ENCODE assay signal across 23 cellular contexts in the genomic region with DNA sequence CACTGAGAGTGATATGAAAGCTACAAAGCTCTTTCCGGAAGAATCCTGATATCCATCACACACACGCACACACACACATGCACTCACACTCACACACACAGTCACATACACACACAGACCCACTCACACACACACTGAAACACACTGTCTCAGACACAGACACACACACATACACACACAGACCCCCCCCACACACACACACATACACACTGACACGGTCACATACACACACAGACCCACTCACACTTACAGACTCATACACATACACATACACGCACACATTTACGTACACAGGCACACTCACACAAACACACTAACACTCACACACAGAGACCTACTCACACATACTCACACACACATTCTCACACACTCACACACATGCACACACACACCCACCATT. TPM values are rescaled to one million over a fixed set of nuclear protein-coding genes. Genes with fewer than 3 reads are reported as not detected.
A peak's percentile ranks its signal among the peaks of the same experiment; 100 is the strongest.
DNase-seq lines count a peak whose midpoint lies in the region; ATAC-seq, FAIRE-seq and TF ChIP-seq lines count a peak whose summit lies in the region.
"Had no signal": no experiment of that assay in that cellular context is flagged by ENCODE, and none has a peak within 500 bp of the region (broad histone marks: within the 10 kb centered on the region; RNA-seq: fewer than 3 reads in every experiment).

No MANE protein-coding gene starts in this region.

- WGBS in right cardiac atrium, result 79% methylated on average over 5 of the region's 5 CpGs

- no peaks in the 10 kb centered on the region for H3K36me3 ChIP-seq in naive thymus-derived CD4-positive, alpha-beta T cell (ENCODE audit: control insufficient read depth in 2 of 3, insufficient read depth in 3 of 3, low read length in 3 of 3)
- no peaks in the 10 kb centered on the region for H3K36me3 ChIP-seq in CD8-positive, alpha-beta memory T cell (ENCODE audit: insufficient read depth, low read length)
- H3K36me3 ChIP-seq: BLaER1, SJCRH30 had no signal

- CTCF ChIA-PET in naive thymus-derived CD4-positive, alpha-beta T cell (lab: Charles Lee), result interaction anchor here (1.5 kb wide), 1 partner anchor 9 kb away, joined by 7 read pairs; no protein-coding TSS in a partner anchor
- CTCF ChIA-PET in CD8-positive, alpha-beta memory T cell (lab: Charles Lee), result interaction anchor here (1.3 kb wide), 1 partner anchor 15 kb away, joined by 4 read pairs; no protein-coding TSS in a partner anchor

- H3K36me3 Mint-ChIP-seq in T-helper 17 cell (ENCODE audit: low read depth) (peaks cover 3% of the 10 kb centered on the region), type B pancreatic cell (no peaks in the 10 kb centered on the region)
- no peaks in the 10 kb centered on the region for H3K36me3 Mint-ChIP-seq in naive thymus-derived CD4-positive, alpha-beta T cell
- no peaks in the 10 kb centered on the region for H3K36me3 Mint-ChIP-seq in CD8-positive, alpha-beta memory T cell
- H3K36me3 Mint-ChIP-seq: CD4-positive, CD25-positive, alpha-beta regulatory T cell had no signal

- H3K9me3 ChIP-seq in T-helper 17 cell (ENCODE audit: control insufficient read depth, low read length, poor library complexity, severe bottlenecking), result no peaks in the 10 kb centered on the region
- no peaks in the 10 kb centered on the region for H3K9me3 ChIP-seq in naive thymus-derived CD4-positive, alpha-beta T cell (ENCODE audit: control insufficient read depth in 2 of 3, low read length in 3 of 3)
- H3K9me3 ChIP-seq in CD8-positive, alpha-beta memory T cell (ENCODE audit: low read length), result no peaks in the 10 kb centered on the region
- no peaks in the 10 kb centered on the region for H3K9me3 ChIP-seq in right cardiac atrium (ENCODE audit: control insufficient read depth, low read length)
- H3K9me3 ChIP-seq: SJCRH30 had no signal

- DNase-seq in GM12891 (ENCODE audit: insufficient read length, low spot score), result no peak
- DNase-seq in T-helper 17 cell, result no peak
- DNase-seq in naive thymus-derived CD4-positive, alpha-beta T cell, result no peak
- no peak for DNase-seq in type B pancreatic cell (ENCODE audit: extremely low spot score, unreplicated experiment)
- DNase-seq in CD8-positive, alpha-beta memory T cell, result no peak
- DNase-seq in right cardiac atrium, result no peak
- DNase-seq: CD4-positive, CD25-positive, alpha-beta regulatory T cell; H9; HFFc6; Karpas-422; NCI-H1092; NCI-H1417 treated with DMSO at 0.1 percent for 48 hours; NCI-H1694 treated with DMSO at 0.1 percent for 48 hours; NCI-H2081; NCI-H2227 treated with DMSO at 0.1 percent for 48 hours; NCI-H526 treated with DMSO at 0.1 percent for 48 hours; PC-9; SJCRH30 had no signal

- POLR2A ChIA-PET in naive thymus-derived CD4-positive, alpha-beta T cell (lab: Charles Lee), result no interaction called here
- POLR2A ChIA-PET in CD8-positive, alpha-beta memory T cell (lab: Charles Lee), result no interaction called here

- H3K4me1 Mint-ChIP-seq in T-helper 17 cell (peaks cover 6% of the 10 kb centered on the region), type B pancreatic cell (ENCODE audit: unreplicated experiment) (no peaks in the 10 kb centered on the region)
- no peaks in the 10 kb centered on the region for H3K4me1 Mint-ChIP-seq in naive thymus-derived CD4-positive, alpha-beta T cell
- no peaks in the 10 kb centered on the region for H3K4me1 Mint-ChIP-seq in CD8-positive, alpha-beta memory T cell
- H3K4me1 Mint-ChIP-seq: CD4-positive, CD25-positive, alpha-beta regulatory T cell had no signal

- H3K27me3 Mint-ChIP-seq in T-helper 17 cell (peaks cover 36% of the 10 kb centered on the region), type B pancreatic cell (no peaks in the 10 kb centered on the region)
- H3K27me3 Mint-ChIP-seq in naive thymus-derived CD4-positive, alpha-beta T cell, result peaks cover 0 to 20% (median 6%) of the 10 kb centered on the region in 5 donors
- H3K27me3 Mint-ChIP-seq in CD8-positive, alpha-beta memory T cell, result peaks cover 6 to 14% of the 10 kb centered on the region in 2 donors
- H3K27me3 Mint-ChIP-seq: CD4-positive, CD25-positive, alpha-beta regulatory T cell had no signal

- H3K27ac Mint-ChIP-seq in T-helper 17 cell, result peak overlapping the region; percentile 39
- H3K27ac Mint-ChIP-seq in naive thymus-derived CD4-positive, alpha-beta T cell, result no peak overlapping the region
- H3K27ac Mint-ChIP-seq in type B pancreatic cell, result peak overlapping the region; percentile 1
- H3K27ac Mint-ChIP-seq in CD8-positive, alpha-beta memory T cell, result no peak overlapping the region
- H3K27ac Mint-ChIP-seq: CD4-positive, CD25-positive, alpha-beta regulatory T cell; H9; HFFc6 had no signal

- H3K27me3 ChIP-seq in naive thymus-derived CD4-positive, alpha-beta T cell (ENCODE audit: control insufficient read depth in 2 of 2, insufficient read depth in 2 of 2, low read length in 2 of 2), result no peaks in the 10 kb centered on the region
- H3K27me3 ChIP-seq in CD8-positive, alpha-beta memory T cell (ENCODE audit: insufficient read depth, low read length, poor library complexity, severe bottlenecking), result no peaks in the 10 kb centered on the region
- no peaks in the 10 kb centered on the region for H3K27me3 ChIP-seq in right cardiac atrium (ENCODE audit: control insufficient read depth, insufficient read depth)
- H3K27me3 ChIP-seq: BLaER1, SJCRH30 had no signal

- no peak overlapping the region for H3K4me3 ChIP-seq in naive thymus-derived CD4-positive, alpha-beta T cell (ENCODE audit: low read length)
- no peak overlapping the region for H3K4me3 ChIP-seq in CD8-positive, alpha-beta memory T cell (ENCODE audit: low read length)
- no peak overlapping the region for H3K4me3 ChIP-seq in right cardiac atrium (ENCODE audit: low read length)
- H3K4me3 ChIP-seq: BLaER1, PC-9, SJCRH30 had no signal

- no peak for TF ChIP-seq POLR2A in GM12891 (IDR thresholded peaks at IDR 0.05; ENCODE audit: low read depth, low read length)

- ATAC-seq in T-helper 17 cell (no peak), GM18498 (IDR thresholded peaks at IDR 0.05; ENCODE audit: unreplicated experiment) (no peak), right cardiac atrium (no peak)
- ATAC-seq in naive thymus-derived CD4-positive, alpha-beta T cell, result peak; percentile 37
- ATAC-seq: Right ventricle myocardium inferior, SK-N-SH treated with all-trans-retinoic acid at 6 μM for 48 hours had no signal

- no peak overlapping the region for H3K4me3 Mint-ChIP-seq in T-helper 17 cell
- no peak overlapping the region for H3K4me3 Mint-ChIP-seq in naive thymus-derived CD4-positive, alpha-beta T cell
- no peak overlapping the region for H3K4me3 Mint-ChIP-seq in type B pancreatic cell
- no peak overlapping the region for H3K4me3 Mint-ChIP-seq in CD8-positive, alpha-beta memory T cell
- H3K4me3 Mint-ChIP-seq: CD4-positive, CD25-positive, alpha-beta regulatory T cell; H9; HFFc6 had no signal

- H3K4me1 ChIP-seq in naive thymus-derived CD4-positive, alpha-beta T cell (ENCODE audit: control insufficient read depth in 2 of 2, insufficient read depth in 2 of 2, low read length in 2 of 2), result no peaks in the 10 kb centered on the region
- H3K4me1 ChIP-seq in CD8-positive, alpha-beta memory T cell (ENCODE audit: insufficient read depth, low read length), result no peaks in the 10 kb centered on the region
- H3K4me1 ChIP-seq in right cardiac atrium (ENCODE audit: control insufficient read depth, insufficient read depth, low read length), result no peaks in the 10 kb centered on the region
- H3K4me1 ChIP-seq: BLaER1, SJCRH30 had no signal

- FAIRE-seq in GM12891 (lab: Jason Lieb, UNC), result peak; percentile 62
- FAIRE-seq: D721Med had no signal

- TF ChIP-seq CTCF in type B pancreatic cell (conservative IDR thresholded peaks at IDR 0.05), result no peak

- peaks cover 0 to 4% (median 0%) of the 10 kb centered on the region in 11 donors for H3K9me3 Mint-ChIP-seq in naive thymus-derived CD4-positive, alpha-beta T cell
- peaks cover 5% of the 10 kb centered on the region for H3K9me3 Mint-ChIP-seq in type B pancreatic cell
- no peaks in the 10 kb centered on the region for H3K9me3 Mint-ChIP-seq in CD8-positive, alpha-beta memory T cell
- H3K9me3 Mint-ChIP-seq: HFFc6 had no signal

- intact Hi-C loops in naive thymus-derived CD4-positive, alpha-beta T cell (cut with micrococcal nuclease), result no loop called here
- intact Hi-C loops in right cardiac atrium (cut with DNase I), result loop anchor here in 3 of 4 donors (5.0 to 10.0 kb wide), 3 partner anchors 942 to 952 kb away; no protein-coding TSS in a partner anchor

- H3K27ac ChIP-seq in naive thymus-derived CD4-positive, alpha-beta T cell (ENCODE audit: low read depth, low read length), result no peak overlapping the region
- H3K27ac ChIP-seq in CD8-positive, alpha-beta memory T cell (ENCODE audit: low read depth, low read length), result no peak overlapping the region
- H3K27ac ChIP-seq in right cardiac atrium (ENCODE audit: low read length), result no peak overlapping the region
- H3K27ac ChIP-seq: BLaER1, PC-9, SJCRH30 had no signal

TF ChIP-seq in GM12891, 5 proteins besides CTCF, POLR2A, EP300 and RAD21:
- TF ChIP-seq PAX5 (IDR thresholded peaks at IDR 0.05; ENCODE audit: insufficient read depth, low read length, severe bottlenecking) (no peak), TAF1 (IDR thresholded peaks at IDR 0.05; ENCODE audit: low read depth, low read length) (no peak), SPI1 (IDR thresholded peaks at IDR 0.05; ENCODE audit: low read depth, low read length) (no peak), POU2F2 (IDR thresholded peaks at IDR 0.05; ENCODE audit: low read depth, low read length) (no peak), POLR2AphosphoS5 (IDR thresholded peaks at IDR 0.05; ENCODE audit: low read depth, low read length) (no peak)

RNA-seq across cellular contexts. Expression of a gene that starts 58.6 kb away (rescaled TPM):
- 3.6 TPM for polyA plus RNA-seq in GM12891 (2012; ENCODE audit: low read depth, missing spikeins)
- total RNA-seq in T-helper 17 cell (1 to 10 TPM; 3.8 to 4.7 TPM), type B pancreatic cell (ENCODE audit: low replicate concordance) (8.7 and 10.0 TPM in 2 replicates), right cardiac atrium (10 to 100 TPM in 1 of 4 donors, 1 to 10 TPM in 3; 8.8 to 13.3 (median 9.7) TPM)
- 10 to 100 TPM in 2 of 5 experiments, 1 to 10 TPM in 3; 2.7 to 10.4 (median 9.1) TPM for total RNA-seq in naive thymus-derived CD4-positive, alpha-beta T cell
- 10 to 100 TPM in 1 of 2 donors, 1 to 10 TPM in 1; 6.1 to 10.1 TPM for polyA plus RNA-seq in naive thymus-derived CD4-positive, alpha-beta T cell
- total RNA-seq in CD8-positive, alpha-beta memory T cell, result 1 to 10 TPM; 9.3 TPM
- 6.9 TPM for polyA plus RNA-seq in CD8-positive, alpha-beta memory T cell
- polyA plus RNA-seq in right cardiac atrium, result 6.4 TPM

Comparison
In these comparisons a context has a peak if more than half of its experiments do, and no peak if none do; other contexts are left out.
1. H3K27ac Mint-ChIP-seq: peak in T-helper 17 cell (single experiment) and type B pancreatic cell (single experiment); none in naive thymus-derived CD4-positive, alpha-beta T cell (0 of 9) and CD8-positive, alpha-beta memory T cell (0 of 8).
2. intact Hi-C loops: an anchor here in right cardiac atrium (5.0 to 10.0 kb wide); none called in naive thymus-derived CD4-positive, alpha-beta T cell.